Comparison of ENCODE assay signal across 8 cellular contexts in the genomic region with DNA sequence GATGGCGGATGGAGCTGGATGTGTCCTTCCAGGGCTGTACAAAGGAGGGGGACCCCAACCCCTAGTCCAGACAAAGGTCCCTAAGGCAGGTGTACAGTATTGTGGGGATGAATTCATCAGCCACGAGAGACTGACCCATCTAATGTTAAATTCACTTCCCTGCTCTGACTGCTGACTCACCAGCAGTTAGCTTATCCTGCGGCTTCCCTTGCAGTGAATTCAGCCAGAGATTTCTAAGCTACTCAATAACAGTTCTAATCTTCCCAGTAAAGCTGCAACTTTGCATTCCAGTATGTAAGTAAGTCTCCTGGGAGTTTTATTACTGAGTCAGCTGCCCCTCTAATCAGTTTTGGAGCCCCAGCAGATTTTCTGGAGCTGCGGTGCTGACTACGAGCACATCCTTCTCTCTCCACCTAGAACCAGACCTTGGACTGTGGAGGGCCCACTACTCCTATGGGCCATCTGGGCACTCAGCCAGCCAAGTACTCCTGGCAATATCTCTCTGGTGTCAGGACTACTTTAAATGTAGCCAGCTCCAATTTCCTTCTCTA. TPM values are rescaled to one million over a fixed set of nuclear protein-coding genes. Genes with fewer than 3 reads are reported as not detected.
DNase-seq lines count a peak whose midpoint lies in the region; ATAC-seq and TF ChIP-seq lines count a peak whose summit lies in the region.

No MANE protein-coding gene starts in this region.

- H3K4me1 Mint-ChIP-seq in activated T-cell treated with anti-CD3 and anti-CD28 coated beads, Interleukin-2, amount 50 U/mL, for 72 hours (ENCODE audit: low read depth): peaks cover 76% of the 10 kb centered on the region

- H3K27ac ChIP-seq in SJCRH30: peak overlapping the region; percentile 17; the same call in 1 of the 2 replicates

- no peak for ATAC-seq in activated T-cell treated with anti-CD3 and anti-CD28 coated beads, Interleukin-2, amount 50 U/mL, for 72 hours (replicated peaks in 1 of 2)
- no peak for ATAC-seq in HG02571 (IDR thresholded peaks at IDR 0.05; ENCODE audit: unreplicated experiment)
- ATAC-seq in GM21423 (IDR thresholded peaks at IDR 0.05; ENCODE audit: unreplicated experiment): no peak

- DNase-seq in activated T-cell treated with anti-CD3 and anti-CD28 coated beads, Interleukin-2, amount 50 U/mL, for 48 hours: peak; percentile 11 to 14
- no peak for DNase-seq in activated T-cell treated with anti-CD3 and anti-CD28 coated beads, Interleukin-2, amount 50 U/mL, for 72 hours
- DNase-seq in SJCRH30 (peak; percentile 64 to 83), foreskin fibroblast (peak; percentile 90 to 95), retinal pigment epithelial cell (ENCODE audit: low read depth) (peak; percentile 98), T-helper 9 cell (no peak)

- H3K4me1 ChIP-seq in SJCRH30: peaks cover 20% of the 10 kb centered on the region

- H3K9me3 ChIP-seq in SJCRH30 (replicated peaks): no peaks in the 10 kb centered on the region

- H3K27me3 Mint-ChIP-seq in activated T-cell treated with anti-CD3 and anti-CD28 coated beads, Interleukin-2, amount 50 U/mL, for 72 hours (ENCODE audit: low read depth): no peaks in the 10 kb centered on the region

- H3K4me3 ChIP-seq in SJCRH30 (peak overlapping the region; percentile 6; the same call in 1 of the 2 replicates), foreskin fibroblast (ENCODE audit: low read depth in 1 of 2, low read length in 2 of 2) (peak overlapping the region in 1 of 2 donors; percentile 18), retinal pigment epithelial cell (ENCODE audit: low read length) (no peak overlapping the region)

- no peak overlapping the region for H3K4me3 Mint-ChIP-seq in activated T-cell treated with anti-CD3 and anti-CD28 coated beads, Interleukin-2, amount 50 U/mL, for 72 hours

- H3K36me3 Mint-ChIP-seq in activated T-cell treated with anti-CD3 and anti-CD28 coated beads, Interleukin-2, amount 50 U/mL, for 72 hours (ENCODE audit: insufficient read depth in 2 of 2): peaks cover 0 to 6% of the 10 kb centered on the region in 2 donors

- H3K27me3 ChIP-seq in SJCRH30: no peaks in the 10 kb centered on the region

- no peaks in the 10 kb centered on the region for H3K36me3 ChIP-seq in SJCRH30

- TF ChIP-seq CTCF in foreskin fibroblast (IDR thresholded peaks at IDR 0.05; ENCODE audit: low read depth, low read length): no peak
- TF ChIP-seq CTCF in retinal pigment epithelial cell (conservative IDR thresholded peaks at IDR 0.05; ENCODE audit: low read depth, low read length): no peak

- H3K27ac Mint-ChIP-seq in activated T-cell treated with anti-CD3 and anti-CD28 coated beads, Interleukin-2, amount 50 U/mL, for 72 hours: no peak overlapping the region

- peaks cover 0 to 2% of the 10 kb centered on the region in 2 donors for H3K9me3 Mint-ChIP-seq in activated T-cell treated with anti-CD3 and anti-CD28 coated beads, Interleukin-2, amount 50 U/mL, for 72 hours

RNA-seq across cellular contexts. Expression of gene B4GALT1, which starts 16.1 kb away (rescaled TPM):
- total RNA-seq in activated T-cell treated with anti-CD3 and anti-CD28 coated beads, Interleukin-2, amount 50 U/mL, for 72 hours: 10 to 100 TPM; 72.2 to 91.9 TPM
- total RNA-seq in SJCRH30 (2014; rRNA removed; shearing (Covaris generic)): 14.0 and 15.7 TPM in 2 replicates

Comparison
In these comparisons a context has a peak if more than half of its experiments do, and no peak if none do; other contexts are left out.
1. DNase-seq: peak in activated T-cell treated with anti-CD3 and anti-CD28 coated beads, Interleukin-2, amount 50 U/mL, for 48 hours (2 of 2), SJCRH30 (2 of 2), foreskin fibroblast (2 of 2) and retinal pigment epithelial cell (single experiment); none in activated T-cell treated with anti-CD3 and anti-CD28 coated beads, Interleukin-2, amount 50 U/mL, for 72 hours (0 of 2) and T-helper 9 cell (single experiment).